In genomic region chr4:154982187-154983047, GRCh38 we compare ENCODE assay signal across 9 cellular contexts.
A peak's percentile ranks its signal among the peaks of the same experiment; 100 is the strongest.
DNase-seq lines count a peak whose midpoint lies in the region; TF ChIP-seq lines count a peak whose summit lies in the region.
"Had no signal": no experiment of that assay in that cellular context is flagged by ENCODE, and none has a peak within 500 bp of the region (broad histone marks: within the 10 kb centered on the region; RNA-seq: fewer than 3 reads in every experiment).

No MANE protein-coding gene starts in this region.

- DNase-seq in NCI-H1105 treated with DMSO at 0.1 percent for 48 hours (lab: John Stamatoyannopoulos, UW) (peak; percentile 14), NCI-H1105 (lab: John Stamatoyannopoulos, UW) (no peak), NB4 (ENCODE audit: low read depth) (peak; percentile 48), fibroblast of gingiva (ENCODE audit: low read depth) (peak; percentile 62), nephron progenitor cell (peak; percentile 73), NCI-H2029 treated with DMSO at 0.1 percent for 48 hours (lab: John Stamatoyannopoulos, UW) (no peak)
- peak; percentile 78 for DNase-seq in activated CD4-positive, alpha-beta T cell treated with anti-CD3 and anti-CD28 coated beads, Interleukin-2, amount 10 ng/mL, durations not matched to agents 24 days and 14 days

- H3K9me3 Mint-ChIP-seq in activated CD4-positive, alpha-beta T cell treated with anti-CD3 and anti-CD28 coated beads, Interleukin-2, amount 10 ng/mL, durations not matched to agents 24 days and 14 days: no peaks in the 10 kb centered on the region
- H3K9me3 Mint-ChIP-seq in nephron progenitor cell: peaks cover 3% of the 10 kb centered on the region

- H3K4me1 ChIP-seq in HEK293 (ENCODE audit: control insufficient read depth, insufficient read depth, low read length): no peaks in the 10 kb centered on the region
- H3K4me1 ChIP-seq: BLaER1 treated with 17β-estradiol and CSF1 and Interleukin-3, amounts not matched to agents 10 nM and 100 nM had no signal

- POLR2A ChIA-PET in HEK293 (lab: Yijun Ruan, JAX): no interaction called here

- H3K4me1 Mint-ChIP-seq in activated CD4-positive, alpha-beta T cell treated with anti-CD3 and anti-CD28 coated beads, Interleukin-2, amount 10 ng/mL, durations not matched to agents 24 days and 14 days: no peaks in the 10 kb centered on the region
- H3K4me1 Mint-ChIP-seq in nephron progenitor cell: no peaks in the 10 kb centered on the region

- no peak overlapping the region for H3K27ac ChIP-seq in HEK293 (ENCODE audit: extremely low read depth, low read depth, low read length)
- H3K27ac ChIP-seq: BLaER1 treated with 17β-estradiol and CSF1 and Interleukin-3, amounts not matched to agents 10 nM and 100 nM had no signal

- no peaks in the 10 kb centered on the region for H3K36me3 ChIP-seq in HEK293 (ENCODE audit: control insufficient read depth in 2 of 2, insufficient read depth in 1 of 2, low read length in 2 of 2)
- H3K36me3 ChIP-seq: BLaER1 treated with 17β-estradiol and CSF1 and Interleukin-3, amounts not matched to agents 10 nM and 100 nM had no signal

- H3K4me3 ChIP-seq in HEK293 (ENCODE audit: low read depth, low read length) (no peak overlapping the region), NB4 (ENCODE audit: low read depth, low read length) (no peak overlapping the region)
- H3K4me3 ChIP-seq: BLaER1 treated with 17β-estradiol and CSF1 and Interleukin-3, amounts not matched to agents 10 nM and 100 nM had no signal

- H3K9me3 ChIP-seq in HEK293 (ENCODE audit: control insufficient read depth, insufficient read depth, low read depth, low read length): no peaks in the 10 kb centered on the region
- H3K9me3 ChIP-seq: BLaER1 treated with 17β-estradiol and CSF1 and Interleukin-3, amounts not matched to agents 10 nM and 100 nM had no signal

- CTCF ChIA-PET in HEK293 (lab: Yijun Ruan, JAX): interaction anchor here (0.6 to 1.7 kb wide), 12 partner anchors 10 to 423 kb away, joined by 3 to 8 read pairs (median 4); no protein-coding TSS in a partner anchor

- intact Hi-C loops in activated CD4-positive, alpha-beta T cell treated with anti-CD3 and anti-CD28 coated beads, Interleukin-2, amount 10 ng/mL, durations not matched to agents 24 days and 14 days (cut with micrococcal nuclease): loop anchor here (2.0 to 5.0 kb wide), 3 partner anchors 375 to 804 kb away; no protein-coding TSS in a partner anchor

- H3K4me3 Mint-ChIP-seq in activated CD4-positive, alpha-beta T cell treated with anti-CD3 and anti-CD28 coated beads, Interleukin-2, amount 10 ng/mL, durations not matched to agents 24 days and 14 days: no peak overlapping the region
- no peak overlapping the region for H3K4me3 Mint-ChIP-seq in nephron progenitor cell

- H3K27ac Mint-ChIP-seq in activated CD4-positive, alpha-beta T cell treated with anti-CD3 and anti-CD28 coated beads, Interleukin-2, amount 10 ng/mL, durations not matched to agents 24 days and 14 days: no peak overlapping the region
- H3K27ac Mint-ChIP-seq in nephron progenitor cell: no peak overlapping the region

- H3K27me3 Mint-ChIP-seq in activated CD4-positive, alpha-beta T cell treated with anti-CD3 and anti-CD28 coated beads, Interleukin-2, amount 10 ng/mL, durations not matched to agents 24 days and 14 days: no peaks in the 10 kb centered on the region
- peaks cover 5% of the 10 kb centered on the region for H3K27me3 Mint-ChIP-seq in nephron progenitor cell (ENCODE audit: low read depth, poor library complexity)

- TF ChIP-seq POLR2A in NB4 (IDR thresholded peaks at IDR 0.05; ENCODE audit: extremely low read depth, insufficient read length): no peak

- TF ChIP-seq CTCF in HEK293 (tag by site-specific recombination; IDR thresholded peaks at IDR 0.05): no peak
- peak; percentile 60 for TF ChIP-seq CTCF in NB4 (IDR thresholded peaks at IDR 0.05; ENCODE audit: low read depth, low read length)
- peak; percentile 71 for TF ChIP-seq CTCF in nephron progenitor cell (IDR thresholded peaks at IDR 0.05)

- no peaks in the 10 kb centered on the region for H3K36me3 Mint-ChIP-seq in activated CD4-positive, alpha-beta T cell treated with anti-CD3 and anti-CD28 coated beads, Interleukin-2, amount 10 ng/mL, durations not matched to agents 24 days and 14 days (ENCODE audit: low read depth)
- H3K36me3 Mint-ChIP-seq in nephron progenitor cell (ENCODE audit: low read depth): no peaks in the 10 kb centered on the region

TF ChIP-seq in HEK293, 187 proteins besides CTCF, POLR2A, EP300 and RAD21:
- TF ChIP-seq ZNF10 (tag by site-specific recombination; IDR thresholded peaks at IDR 0.05) (no peak), ZNF654 (tag by site-specific recombination; IDR thresholded peaks at IDR 0.05; ENCODE audit: low read depth) (peak; percentile 52), MYNN (tag by site-specific recombination; IDR thresholded peaks at IDR 0.05; ENCODE audit: borderline replicate concordance) (no peak)

Comparison
In these comparisons a context has a peak if more than half of its experiments do, and no peak if none do; other contexts are left out.
1. DNase-seq: peak in NCI-H1105 treated with DMSO at 0.1 percent for 48 hours (single experiment), NB4 (single experiment), activated CD4-positive, alpha-beta T cell treated with anti-CD3 and anti-CD28 coated beads, Interleukin-2, amount 10 ng/mL, durations not matched to agents 24 days and 14 days (single experiment), fibroblast of gingiva (single experiment) and nephron progenitor cell (single experiment); none in NCI-H1105 (single experiment) and NCI-H2029 treated with DMSO at 0.1 percent for 48 hours (single experiment).